ENCODE assay signal across 9 cellular contexts in genomic region chr17:3762922-3763776, GRCh38. TPM values are rescaled to one million over a fixed set of nuclear protein-coding genes. Genes with fewer than 3 reads are reported as not detected.
DNase-seq lines count a peak whose midpoint lies in the region; ATAC-seq, FAIRE-seq and TF ChIP-seq lines count a peak whose summit lies in the region.
"Had no signal": no experiment of that assay in that cellular context is flagged by ENCODE, and none has a peak within 500 bp of the region (broad histone marks: within the 10 kb centered on the region; RNA-seq: fewer than 3 reads in every experiment).

No MANE protein-coding gene starts in this region.

- FAIRE-seq in H1 (lab: Jason Lieb, UNC) = no peak

- H2BK12ac ChIP-seq in H1 (ENCODE audit: low read depth, low read length) = no peak overlapping the region

- H4K5ac ChIP-seq in H1 (ENCODE audit: insufficient read length, low read depth, low read length) = no peak overlapping the region

- no peak overlapping the region for H3K23ac ChIP-seq in H1 (ENCODE audit: insufficient read length)

- no peak for TF ChIP-seq POLR2A in H1 (IDR thresholded peaks at IDR 0.05; ENCODE audit: control extremely low read depth in 1 of 2, low read depth in 2 of 2, low read length in 2 of 2)

- H3K27ac ChIP-seq in H1 (ENCODE audit: low read depth, low read length) (no peak overlapping the region), Karpas-422 (ENCODE audit: low read length) (no peak overlapping the region), dorsolateral prefrontal cortex (no peak overlapping the region)

- H3K4me2 ChIP-seq in H1 (ENCODE audit: insufficient read depth in 1 of 2, low read depth in 2 of 2, low read length in 2 of 2) (no peak overlapping the region), Karpas-422 (ENCODE audit: low read depth, low read length, poor library complexity, severe bottlenecking) (no peak overlapping the region)

- no peak overlapping the region for H2BK20ac ChIP-seq in H1 (ENCODE audit: low read length)

- no peaks in the 10 kb centered on the region for H3K79me2 ChIP-seq in H1 (ENCODE audit: control insufficient read depth in 1 of 2, insufficient read depth in 2 of 2, low read length in 2 of 2)
- H3K79me2 ChIP-seq in Karpas-422 (ENCODE audit: low read length) = no peaks in the 10 kb centered on the region

- no peak overlapping the region for H3K4ac ChIP-seq in H1 (replicated peaks; ENCODE audit: insufficient read length, low read depth, low read length)

- no peaks in the 10 kb centered on the region for H4K20me1 ChIP-seq in H1 (replicated peaks in 1 of 2; ENCODE audit: control insufficient read depth in 1 of 2, insufficient read depth in 2 of 2, low read length in 2 of 2)
- no peaks in the 10 kb centered on the region for H4K20me1 ChIP-seq in Karpas-422 (ENCODE audit: insufficient read depth, low read depth, low read length)

- no peak overlapping the region for H2AFZ ChIP-seq in H1 (ENCODE audit: low read length)
- no peak overlapping the region for H2AFZ ChIP-seq in Karpas-422 (ENCODE audit: low read length)

- no peak overlapping the region for H3K14ac ChIP-seq in H1 (ENCODE audit: insufficient read length)

- H3K9me3 ChIP-seq in H1 (ENCODE audit: insufficient read depth in 2 of 2, low read depth in 1 of 2, low read length in 1 of 2) (peaks cover 0 to 3% of the 10 kb centered on the region in 2 experiments; a peak in 1 of 4 replicates), Karpas-422 (ENCODE audit: low read length) (no peaks in the 10 kb centered on the region; the same call in 1 of the 2 replicates)

- no peak overlapping the region for H3K4me3 ChIP-seq in H1 (ENCODE audit: extremely low read depth in 1 of 4, insufficient read depth in 2 of 4, low read depth in 3 of 4, low read length in 4 of 4)
- H3K4me3 ChIP-seq in Karpas-422 (ENCODE audit: low read length) = no peak overlapping the region
- H3K4me3 ChIP-seq in dorsolateral prefrontal cortex = no peak overlapping the region

- peaks cover 2% of the 10 kb centered on the region for H3K36me3 Mint-ChIP-seq in IgD-negative memory B cell

- intact Hi-C loops in dorsolateral prefrontal cortex (cut with DNase I) = no loop called here

- no peak overlapping the region for H2BK15ac ChIP-seq in H1 (ENCODE audit: low read length)

- H3K27me3 ChIP-seq in H1 (replicated peaks in 1 of 4; ENCODE audit: control insufficient read depth in 3 of 4, extremely low read depth in 1 of 4, insufficient read depth in 3 of 4, low read length in 3 of 4) (no peaks in the 10 kb centered on the region), Karpas-422 (ENCODE audit: low read length) (no peaks in the 10 kb centered on the region), dorsolateral prefrontal cortex (no peaks in the 10 kb centered on the region)

- no peak for TF ChIP-seq RAD21 in H1 (IDR thresholded peaks at IDR 0.05 in 1 of 2, conservative IDR thresholded peaks at IDR 0.05 in 1 of 2; ENCODE audit: low read depth in 2 of 2, low read length in 2 of 2)

- CTCF ChIA-PET in H1 (lab: Charles Lee; ENCODE audit: partially characterized antibody) = interaction anchor here (0.5 to 3.5 kb wide), 4 partner anchors 10 to 42 kb away, joined by 4 to 12 read pairs (median 4); no protein-coding TSS in a partner anchor

- DNase-seq in GM13976 (ENCODE audit: low spot score) (peak; percentile 83), H1 (ENCODE audit: low read depth in 1 of 2, low spot score in 2 of 2) (no peak), Karpas-422 (no peak), NCI-H1092 treated with DMSO at 0.1 percent for 48 hours (lab: John Stamatoyannopoulos, UW) (no peak), dorsolateral prefrontal cortex (no peak), superior temporal gyrus (ENCODE audit: extremely low spot score) (no peak)
- DNase-seq: left colon had no signal

- 86% methylated on average over 14 of the region's 14 CpGs; no CpG with 5 or more reads in 1 of the 2 experiments for WGBS in H1 (ENCODE audit: extremely low coverage in 1 of 2, insufficient coverage in 1 of 2, insufficient read length in 1 of 2, insufficient replicate concordance in 2 of 2, low coverage in 1 of 2, low lambda C conversion rate in 2 of 2, missing lambda C conversion rate in 1 of 2), 2 experiments

- no peak for TF ChIP-seq EP300 in H1 (IDR thresholded peaks at IDR 0.05; ENCODE audit: borderline replicate concordance in 1 of 2, low read depth in 2 of 2, low read length in 2 of 2)

- no peaks in the 10 kb centered on the region for H3K23me2 ChIP-seq in H1 (ENCODE audit: low read depth, low read length)

- in situ Hi-C loops in GM13976 (cut with MboI; ENCODE audit: low sequenced_read_pairs, unreplicated experiment) = no loop called here

- no peak overlapping the region for H2AK5ac ChIP-seq in H1 (ENCODE audit: low read depth, low read length)

- H3K36me3 ChIP-seq in H1 (ENCODE audit: control insufficient read depth in 2 of 4, insufficient read depth in 4 of 4, low read length in 3 of 4) = no peaks in the 10 kb centered on the region
- no peaks in the 10 kb centered on the region for H3K36me3 ChIP-seq in Karpas-422 (ENCODE audit: insufficient read depth, low read length)

- H3K27ac Mint-ChIP-seq in IgD-negative memory B cell = peak overlapping the region in 2 of 3 donors; percentile 70 to 89

- no peaks in the 10 kb centered on the region for H3K9me2 ChIP-seq in Karpas-422 (replicated peaks; ENCODE audit: insufficient read depth, low read length)

- H2BK120ac ChIP-seq in H1 (replicated peaks; ENCODE audit: low read depth, low read length) = no peak overlapping the region

- peaks cover 10 to 16% (median 13%) of the 10 kb centered on the region in 3 donors for H3K4me1 Mint-ChIP-seq in IgD-negative memory B cell

- peaks cover 0 to 4% (median 0%) of the 10 kb centered on the region in 3 donors for H3K9me3 Mint-ChIP-seq in IgD-negative memory B cell

- no peak overlapping the region for H4K91ac ChIP-seq in H1 (replicated peaks; ENCODE audit: insufficient read length, low read length)

- H3K9ac ChIP-seq in H1 (replicated peaks in 1 of 4; ENCODE audit: extremely low read depth in 1 of 4, low read depth in 3 of 4, low read length in 3 of 4) (no peak overlapping the region), Karpas-422 (ENCODE audit: low read length) (no peak overlapping the region)

- H2BK5ac ChIP-seq in H1 (ENCODE audit: low read depth, low read length) = no peak overlapping the region

- H3K4me1 ChIP-seq in H1 (replicated peaks in 1 of 4; ENCODE audit: control insufficient read depth in 3 of 4, insufficient read depth in 4 of 4, low read length in 3 of 4) = no peaks in the 10 kb centered on the region
- no peaks in the 10 kb centered on the region for H3K4me1 ChIP-seq in Karpas-422 (ENCODE audit: low read length)

- H4K8ac ChIP-seq in H1 (ENCODE audit: extremely low read depth, insufficient read depth, low read length) = 0 out of 2 replicates have a peak overlapping the region, but pooled peaks have one; percentile 20

- no peaks in the 10 kb centered on the region for H3K79me1 ChIP-seq in H1 (ENCODE audit: low read depth, low read length)

- POLR2A ChIA-PET in H1 (lab: Charles Lee; ENCODE audit: partially characterized antibody) = interaction anchor here (0.7 kb wide), 1 partner anchor 16 kb away, joined by 3 read pairs; no protein-coding TSS in a partner anchor

- TF ChIP-seq CTCF in GM13976 (IDR thresholded peaks at IDR 0.05; ENCODE audit: borderline replicate concordance, control extremely low read depth, extremely low read depth, insufficient read depth, missing control alignments) (no peak), H1 (IDR thresholded peaks at IDR 0.05; ENCODE audit: control extremely low read depth in 1 of 3, insufficient read depth in 1 of 3, low read depth in 1 of 3, low read length in 3 of 3) (no peak), dorsolateral prefrontal cortex (IDR thresholded peaks at IDR 0.05 in 54 of 56, conservative IDR thresholded peaks at IDR 0.05 in 2 of 56; ENCODE audit: low read depth in 1 of 56, partially characterized antibody in 56 of 56) (no peak)

- no peaks in the 10 kb centered on the region for H3K27me3 Mint-ChIP-seq in IgD-negative memory B cell

- H3K4me3 Mint-ChIP-seq in IgD-negative memory B cell = peak overlapping the region in 3 of 4 donors; percentile 13 to 82 (median 69)

- ATAC-seq in GM19463 (IDR thresholded peaks at IDR 0.05; ENCODE audit: unreplicated experiment) = peak; percentile 72
- ATAC-seq: left colon had no signal

- no peak overlapping the region for H3K18ac ChIP-seq in H1 (ENCODE audit: extremely low read depth, low read length)

- H3K56ac ChIP-seq in H1 (replicated peaks; ENCODE audit: insufficient read length, low read depth, low read length) = no peak overlapping the region

TF ChIP-seq in H1, 55 proteins besides CTCF, POLR2A, EP300 and RAD21 (continues in another document):
- TF ChIP-seq SP1 (IDR thresholded peaks at IDR 0.05; ENCODE audit: low read depth, low read length) (no peak), SUZ12 (IDR thresholded peaks at IDR 0.05; ENCODE audit: low read length) (no peak)

RNA-seq across cellular contexts. Expression of gene ITGAE, which starts 37.8 kb away (rescaled TPM):
- polyA plus RNA-seq in IgD-negative memory B cell (125 TPM), H1 (2011; rRNA removed) (25.5 and 43.1 TPM in 2 replicates)
- total RNA-seq in H1 (2021; fragmentation: NEBNext Ultra II Directional; extraction: Animal tissue kit (Norgen Biotek cat#: 25700)) = 23.2 and 24.5 TPM in 2 replicates
- polyA plus RNA-seq in H1 (2011; cell fraction: cytosol; rRNA removed) = 45.3 TPM
- polyA plus RNA-seq in H1 (2011; cell fraction: nucleus; rRNA removed) = 16.3 TPM
- polyA plus RNA-seq in H1 (2012, experiment 1 of 2) = 27.5 to 44.4 TPM (median 35.7 TPM) in 4 replicates
- polyA plus RNA-seq in H1 (2012, experiment 2 of 2) = 28.9 TPM
- polyA plus RNA-seq in H1 (2013, experiment 1 of 2) = 35.8 TPM
- 35.5 TPM for polyA plus RNA-seq in H1 (2013, experiment 2 of 2)
- 7.4 and 9.9 TPM in 2 replicates for polyA minus RNA-seq in H1 (2011; rRNA and poly(A)+ RNA removed)
- 5.1 TPM for polyA minus RNA-seq in H1 (2011; cell fraction: cytosol; rRNA and poly(A)+ RNA removed)
- 15.9 TPM for polyA minus RNA-seq in H1 (2011; cell fraction: nucleus; rRNA and poly(A)+ RNA removed)
- total RNA-seq in Karpas-422 (2014; rRNA removed; shearing (Covaris generic); ENCODE audit: low replicate concordance) = 20.6 and 51.3 TPM in 2 replicates
- total RNA-seq in dorsolateral prefrontal cortex = 10 to 100 TPM; 11.5 to 27.0 (median 18.3) TPM

RNA-seq across cellular contexts. Expression of gene HASPIN, which starts 39.4 kb away (rescaled TPM):
- polyA plus RNA-seq in IgD-negative memory B cell (0.34 TPM), H1 (2011; rRNA removed) (7.8 and 12.0 TPM in 2 replicates)
- total RNA-seq in H1 (2021; fragmentation: NEBNext Ultra II Directional; extraction: Animal tissue kit (Norgen Biotek cat#: 25700)) = 29.4 and 29.5 TPM in 2 replicates
- 10.7 TPM for polyA plus RNA-seq in H1 (2011; cell fraction: cytosol; rRNA removed)
- polyA plus RNA-seq in H1 (2011; cell fraction: nucleus; rRNA removed) = 9.1 TPM
- 13.2 to 14.6 TPM (median 13.7 TPM) in 4 replicates for polyA plus RNA-seq in H1 (2012, experiment 1 of 2)
- 12.1 TPM for polyA plus RNA-seq in H1 (2012, experiment 2 of 2)
- polyA plus RNA-seq in H1 (2013, experiment 1 of 2) = 15.4 TPM
- polyA plus RNA-seq in H1 (2013, experiment 2 of 2) = 15.4 TPM
- 22.0 and 22.5 TPM in 2 replicates for polyA minus RNA-seq in H1 (2011; rRNA and poly(A)+ RNA removed)
- polyA minus RNA-seq in H1 (2011; cell fraction: cytosol; rRNA and poly(A)+ RNA removed) = 20.5 TPM
- 18.7 TPM for polyA minus RNA-seq in H1 (2011; cell fraction: nucleus; rRNA and poly(A)+ RNA removed)
- 17.5 and 20.3 TPM in 2 replicates for total RNA-seq in Karpas-422 (2014; rRNA removed; shearing (Covaris generic); ENCODE audit: low replicate concordance)
- under 1 TPM in 26 of 120 experiments, not detected in 94; 0.13 to 0.31 (median 0.18) TPM for total RNA-seq in dorsolateral prefrontal cortex

Comparison
In these comparisons a context has a peak if more than half of its experiments do, and no peak if none do; other contexts are left out.
1. RNA of gene HASPIN, which starts 39.4 kb away (total RNA-seq): 29.4 to 29.5 TPM in H1 and 17.5 to 20.3 TPM in Karpas-422; 0.13 to 0.31 TPM in dorsolateral prefrontal cortex; every median in the first group is over 10 times any median in the second.